Comparison of ENCODE assay signal across 15 cellular contexts in genomic region chr2:7840651-7841380, GRCh38.
A peak's percentile ranks its signal among the peaks of the same experiment; 100 is the strongest.
DNase-seq lines count a peak whose midpoint lies in the region; ATAC-seq lines count a peak whose summit lies in the region.
"Had no signal": no experiment of that assay in that cellular context is flagged by ENCODE, and none has a peak within 500 bp of the region (broad histone marks: within the 10 kb centered on the region; RNA-seq: fewer than 3 reads in every experiment).

No MANE protein-coding gene starts in this region.

- H3K27ac Mint-ChIP-seq in activated CD4-positive, alpha-beta T cell treated with anti-CD3 and anti-CD28 coated beads, Interleukin-2, amount 10 ng/mL, durations not matched to agents 24 days and 14 days, result no peak overlapping the region

- H3K9me3 Mint-ChIP-seq in activated CD4-positive, alpha-beta T cell treated with anti-CD3 and anti-CD28 coated beads, Interleukin-2, amount 10 ng/mL, durations not matched to agents 24 days and 14 days, result peaks cover 13% of the 10 kb centered on the region

- H3K4me1 Mint-ChIP-seq in activated CD4-positive, alpha-beta T cell treated with anti-CD3 and anti-CD28 coated beads, Interleukin-2, amount 10 ng/mL, durations not matched to agents 24 days and 14 days, result peaks cover 20% of the 10 kb centered on the region

- no peaks in the 10 kb centered on the region for H3K27me3 Mint-ChIP-seq in activated CD4-positive, alpha-beta T cell treated with anti-CD3 and anti-CD28 coated beads, Interleukin-2, amount 10 ng/mL, durations not matched to agents 24 days and 14 days

- DNase-seq in activated CD4-positive, alpha-beta T cell treated with anti-CD3 and anti-CD28 coated beads, Interleukin-2, amount 10 ng/mL, durations not matched to agents 24 days and 14 days, result peak; percentile 52
- DNase-seq in activated CD4-positive, alpha-beta T cell treated with anti-CD3 and anti-CD28 coated beads, Interleukin-2, amount 50 U/mL, for 48 hours, result no peak
- DNase-seq in T1000 (lab: John Stamatoyannopoulos, UW) (peak; percentile 3), fibroblast of gingiva (ENCODE audit: low read depth) (peak; percentile 34), islet precursor cell (no peak), left cardiac atrium (no peak), amniotic stem cell (lab: John Stamatoyannopoulos, UW) (no peak)
- DNase-seq: AML-193, Calu3, DMS 273 treated with DMSO at 0.1 percent for 48 hours, DMS79 treated with DMSO at 0.1 percent for 48 hours, GDM1, KBM-7 had no signal

- ATAC-seq in HG02938 (IDR thresholded peaks at IDR 0.05; ENCODE audit: unreplicated experiment) (no peak), left cardiac atrium (no peak)
- ATAC-seq: HCT116 had no signal

- H3K4me3 Mint-ChIP-seq in activated CD4-positive, alpha-beta T cell treated with anti-CD3 and anti-CD28 coated beads, Interleukin-2, amount 10 ng/mL, durations not matched to agents 24 days and 14 days, result no peak overlapping the region

- H3K36me3 Mint-ChIP-seq in activated CD4-positive, alpha-beta T cell treated with anti-CD3 and anti-CD28 coated beads, Interleukin-2, amount 10 ng/mL, durations not matched to agents 24 days and 14 days (ENCODE audit: low read depth), result peaks cover 1% of the 10 kb centered on the region

- intact Hi-C loops in activated CD4-positive, alpha-beta T cell treated with anti-CD3 and anti-CD28 coated beads, Interleukin-2, amount 10 ng/mL, durations not matched to agents 24 days and 14 days (cut with micrococcal nuclease), result no loop called here
- intact Hi-C loops in left cardiac atrium (cut with DNase I), result loop anchor here in 1 of 2 donors (10.0 kb wide), 1 partner anchor 164 kb away; no protein-coding TSS in a partner anchor

Comparison
In these comparisons a context has a peak if more than half of its experiments do, and no peak if none do; other contexts are left out.
1. DNase-seq: peak in activated CD4-positive, alpha-beta T cell treated with anti-CD3 and anti-CD28 coated beads, Interleukin-2, amount 10 ng/mL, durations not matched to agents 24 days and 14 days (single experiment), T1000 (single experiment) and fibroblast of gingiva (single experiment); none in activated CD4-positive, alpha-beta T cell treated with anti-CD3 and anti-CD28 coated beads, Interleukin-2, amount 50 U/mL, for 48 hours (0 of 2), islet precursor cell (single experiment), left cardiac atrium (single experiment) and amniotic stem cell (single experiment).